In genomic region chr11:503179-503981, GRCh38 we compare ENCODE assay signal across 6 cellular contexts. TPM values are rescaled to one million over a fixed set of nuclear protein-coding genes. Genes with fewer than 3 reads are reported as not detected.
A peak's percentile ranks its signal among the peaks of the same experiment; 100 is the strongest.
DNase-seq lines count a peak whose midpoint lies in the region; ATAC-seq, FAIRE-seq and TF ChIP-seq lines count a peak whose summit lies in the region.

No MANE protein-coding gene starts in this region.

- FAIRE-seq in RCC 7860 (lab: Jason Lieb, UNC): no peak

- DNase-seq in AG09309 (ENCODE audit: low read depth) (no peak), OCI-M1 (lab: John Stamatoyannopoulos, UW) (peak; percentile 88), globus pallidus (ENCODE audit: low spot score) (peak; percentile 97), thoracic aorta (ENCODE audit: low spot score) (no peak), RCC 7860 (ENCODE audit: low spot score) (no peak)

- peak overlapping the region; percentile 76 for H3K4me3 ChIP-seq in AG09309 (ENCODE audit: control insufficient read depth, low read depth, low read length)
- peak overlapping the region; percentile 88 for H3K4me3 ChIP-seq in thoracic aorta

- H3K4me1 ChIP-seq in thoracic aorta (ENCODE audit: control insufficient read depth in 1 of 2, low read depth in 2 of 2): peaks cover 26 to 42% of the 10 kb centered on the region in 2 donors

- TF ChIP-seq CTCF in AG09309 (IDR thresholded peaks at IDR 0.05; ENCODE audit: control insufficient read depth, insufficient read depth, low read depth, low read length, missing control alignments) (no peak), thoracic aorta (IDR thresholded peaks at IDR 0.05) (no peak)

- H3K9me3 ChIP-seq in thoracic aorta: no peaks in the 10 kb centered on the region

- peaks cover 27% of the 10 kb centered on the region for H3K36me3 ChIP-seq in thoracic aorta

- ATAC-seq in thoracic aorta (ENCODE audit: insufficient number of reproducible peaks, low FRiP score, low read depth) (no peak), GM18870 (IDR thresholded peaks at IDR 0.05; ENCODE audit: unreplicated experiment) (no peak)

- peak overlapping the region; percentile 72 to 95 for H3K27ac ChIP-seq in thoracic aorta

- H3K27me3 ChIP-seq in thoracic aorta (replicated peaks; ENCODE audit: insufficient read depth): no peaks in the 10 kb centered on the region

RNA-seq across cellular contexts. Expression of gene RNH1, which starts 3.7 kb away (rescaled TPM):
- 100 to 1,000 TPM; 224 to 355 TPM for total RNA-seq in thoracic aorta

RNA-seq across cellular contexts. Expression of gene HRAS, which starts 32.0 kb away (rescaled TPM):
- total RNA-seq in thoracic aorta: 10 to 100 TPM; 17.7 to 32.4 TPM

RNA-seq across cellular contexts. Expression of gene LRRC56, which starts 33.9 kb away (rescaled TPM):
- under 1 TPM in 1 of 2 donors, not detected in 1; 0.41 TPM for total RNA-seq in thoracic aorta

RNA-seq across cellular contexts. Expression of gene PTDSS2, which starts 53.3 kb away (rescaled TPM):
- 10 to 100 TPM; 34.0 to 34.7 TPM for total RNA-seq in thoracic aorta

RNA-seq across cellular contexts. Expression of gene LMNTD2, which starts 57.2 kb away (rescaled TPM):
- total RNA-seq in thoracic aorta: 1 to 10 TPM; 1.1 to 2.7 TPM

Comparison
In these comparisons a context has a peak if more than half of its experiments do, and no peak if none do; other contexts are left out.
1. DNase-seq: peak in OCI-M1 (single experiment) and globus pallidus (single experiment); none in AG09309 (single experiment), thoracic aorta (single experiment) and RCC 7860 (single experiment).